In genomic region chr2:44549099-44549471, GRCh38 we compare ENCODE assay signal across 2 cellular contexts.
TF ChIP-seq lines count a peak whose summit lies in the region.

No MANE protein-coding gene starts in this region.

TF ChIP-seq in A549, 52 proteins besides CTCF, POLR2A, EP300 and RAD21 (continued from another document):
- TF ChIP-seq FOSL2 (IDR thresholded peaks at IDR 0.05): peak; percentile 8; the same call in 1 of the 2 replicates
- 0 out of 2 replicates have a peak, but pooled peaks have one; percentile 40 for TF ChIP-seq FOSL2 (CRISPR knock-in tag; IDR thresholded peaks at IDR 0.05)
- TF ChIP-seq FOSB (CRISPR knock-in tag; IDR thresholded peaks at IDR 0.05): no peak
- TF ChIP-seq ZFP36 (IDR thresholded peaks at IDR 0.05; ENCODE audit: borderline replicate concordance, partially characterized antibody): no peak
- no peak for TF ChIP-seq CBX2 (IDR thresholded peaks at IDR 0.05; ENCODE audit: borderline replicate concordance, low read depth)

TF ChIP-seq in HCT116, 20 proteins besides CTCF, POLR2A, EP300 and RAD21 (continued from another document):
- no peak for TF ChIP-seq REST (IDR thresholded peaks at IDR 0.05; ENCODE audit: low read depth)
- no peak for TF ChIP-seq YY1 (IDR thresholded peaks at IDR 0.05; ENCODE audit: extremely low read depth, insufficient replicate concordance, low read depth, low read length)
TF ChIP-seq in HCT116: peak in this region for 2.
